Comparison of ENCODE assay signal across 28 cellular contexts in the genomic region with DNA sequence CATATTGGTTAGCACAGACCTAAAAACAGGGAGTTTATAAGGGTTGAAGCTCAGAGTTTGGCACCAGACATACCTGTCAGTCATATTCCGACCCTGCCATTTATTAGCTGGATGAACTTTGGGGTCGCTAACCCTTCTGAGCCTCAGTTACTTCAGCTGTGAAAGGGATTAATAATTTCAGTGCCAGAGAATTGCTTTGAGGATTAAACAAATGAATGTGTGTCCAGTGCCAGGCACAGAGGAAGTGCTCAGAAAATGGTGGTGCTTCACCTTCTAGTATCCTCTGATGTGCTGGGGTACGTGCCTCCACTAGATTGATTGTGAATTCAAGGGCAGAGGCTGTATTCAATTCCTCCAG. TPM values are rescaled to one million over a fixed set of nuclear protein-coding genes. Genes with fewer than 3 reads are reported as not detected.
"Had no signal": no experiment of that assay in that cellular context is flagged by ENCODE, and none has a peak within 500 bp of the region (broad histone marks: within the 10 kb centered on the region; RNA-seq: fewer than 3 reads in every experiment).

No MANE protein-coding gene starts in this region.

- H3K9me3 Mint-ChIP-seq: endodermal cell; naive thymus-derived CD4-positive, alpha-beta T cell; nephron progenitor cell; stimulated activated naive B cell treated with anti-CD40 and anti-IgM and Interleukin-4, amounts not matched to agents 10 μg/mL and 1 μg/mL and 100 μg/mL, for 72 hours; stimulated activated naive CD8-positive, alpha-beta T cell treated with anti-CD3 and anti-CD28 coated beads, Interleukin-15, Interleukin-2, amounts not matched to agents 100 ng/mL and 50 ng/mL, for 24 hours had no signal

- H3K36me3 Mint-ChIP-seq: naive thymus-derived CD4-positive, alpha-beta T cell; stimulated activated naive B cell treated with anti-CD40 and anti-IgM and Interleukin-4, amounts not matched to agents 10 μg/mL and 1 μg/mL and 100 μg/mL, for 72 hours had no signal

- H3K27ac Mint-ChIP-seq: endodermal cell; immature natural killer cell; naive thymus-derived CD4-positive, alpha-beta T cell; stimulated activated naive B cell treated with anti-CD40 and anti-IgM and Interleukin-4, amounts not matched to agents 10 μg/mL and 1 μg/mL and 100 μg/mL, for 72 hours; stimulated activated naive CD8-positive, alpha-beta T cell treated with anti-CD3 and anti-CD28 coated beads, Interleukin-15, Interleukin-2, amounts not matched to agents 100 ng/mL and 50 ng/mL, for 24 hours had no signal

- H3K4me3 Mint-ChIP-seq: endodermal cell; immature natural killer cell; naive thymus-derived CD4-positive, alpha-beta T cell; nephron progenitor cell; stimulated activated naive B cell treated with anti-CD40 and anti-IgM and Interleukin-4, amounts not matched to agents 10 μg/mL and 1 μg/mL and 100 μg/mL, for 72 hours; stimulated activated naive CD8-positive, alpha-beta T cell treated with anti-CD3 and anti-CD28 coated beads, Interleukin-15, Interleukin-2, amounts not matched to agents 100 ng/mL and 50 ng/mL, for 24 hours had no signal

- ATAC-seq: esophagus mucosa; gastrocnemius medialis; naive thymus-derived CD4-positive, alpha-beta T cell; psoas muscle; right cardiac atrium; stimulated activated naive B cell treated with anti-CD40 and anti-IgM and Interleukin-4, amounts not matched to agents 10 μg/mL and 1 μg/mL and 100 μg/mL, for 72 hours; upper lobe of right lung had no signal

- H3K27ac ChIP-seq: epithelial cell of prostate, ovary, psoas muscle, skin epidermis, suprapubic skin, transverse colon, upper lobe of right lung, uterus had no signal

- H3K4me1 ChIP-seq: uterus had no signal

- H3K27me3 ChIP-seq: dorsolateral prefrontal cortex, gastrocnemius medialis, ovary, suprapubic skin, transverse colon, upper lobe of right lung, uterus had no signal

- H3K4me3 ChIP-seq: dorsolateral prefrontal cortex, gastrocnemius medialis, ovary, psoas muscle, skin epidermis, spleen, suprapubic skin, transverse colon, upper lobe of right lung, uterus had no signal

- DNase-seq: cerebellar nuclear complex; dorsolateral prefrontal cortex; effector CD4-positive, alpha-beta T cell; endodermal cell; foreskin fibroblast; gastrocnemius medialis; head of caudate nucleus; hypothalamus; immature natural killer cell; islet precursor cell; mesendoderm; midbrain; naive thymus-derived CD4-positive, alpha-beta T cell; nephron progenitor cell; occipital lobe; ovary; psoas muscle; right cardiac atrium; spleen; stimulated activated naive B cell treated with anti-CD40 and anti-IgM and Interleukin-4, amounts not matched to agents 10 μg/mL and 1 μg/mL and 100 μg/mL, for 72 hours; transverse colon; upper lobe of right lung; uterus had no signal

- H3K36me3 ChIP-seq: gastrocnemius medialis, ovary, spleen, suprapubic skin, transverse colon, upper lobe of right lung, uterus had no signal

- H3K9me3 ChIP-seq: gastrocnemius medialis, ovary, psoas muscle, spleen, suprapubic skin, transverse colon, upper lobe of right lung, uterus had no signal

RNA-seq across cellular contexts. Expression of a gene that starts 4.1 kb away (rescaled TPM):
- polyA plus RNA-seq: immature natural killer cell had no signal
